ENCODE assay signal across 9 cellular contexts in genomic region chr14:100306506-100307214, GRCh38. TPM values are rescaled to one million over a fixed set of nuclear protein-coding genes. Genes with fewer than 3 reads are reported as not detected.
DNase-seq lines count a peak whose midpoint lies in the region; ATAC-seq, FAIRE-seq and TF ChIP-seq lines count a peak whose summit lies in the region.
"Had no signal": no experiment of that assay in that cellular context is flagged by ENCODE, and none has a peak within 500 bp of the region (broad histone marks: within the 10 kb centered on the region; RNA-seq: fewer than 3 reads in every experiment).

No MANE protein-coding gene starts in this region.

- ATAC-seq in GM21515 (IDR thresholded peaks at IDR 0.05; ENCODE audit: unreplicated experiment) = peak; percentile 82
- ATAC-seq in activated T-cell treated with anti-CD3 and anti-CD28 coated beads, Interleukin-2, amount 50 U/mL, for 4 hours = peak; percentile 86 to 91
- peak; percentile 77 for ATAC-seq in esophagus mucosa

- H3K27me3 Mint-ChIP-seq in activated T-cell treated with anti-CD3 and anti-CD28 coated beads, Interleukin-2, amount 50 U/mL, for 4 hours (ENCODE audit: low read depth) = peaks cover 8% of the 10 kb centered on the region

- H3K27ac ChIP-seq in HUES64 (ENCODE audit: low read depth, low read length) (peak overlapping the region; percentile 74), OCI-LY7 (ENCODE audit: low read depth, low read length, poor library complexity, severe bottlenecking) (no peak overlapping the region), muscle layer of colon (ENCODE audit: low read depth, low read length) (peak overlapping the region; percentile 6)

- no TSS peak for BruUV-seq in OCI-LY7 (replicated peaks; lab: Mats Ljungman, UMichigan)

- H3K9me3 Mint-ChIP-seq in activated T-cell treated with anti-CD3 and anti-CD28 coated beads, Interleukin-2, amount 50 U/mL, for 4 hours = no peaks in the 10 kb centered on the region

- H3K27me3 ChIP-seq in HUES64 (ENCODE audit: insufficient read depth, low read length) = no peaks in the 10 kb centered on the region
- no peaks in the 10 kb centered on the region for H3K27me3 ChIP-seq in muscle layer of colon (ENCODE audit: control insufficient read depth in 1 of 2, insufficient read depth in 2 of 2, low read length in 2 of 2)

- H3K36me3 Mint-ChIP-seq in activated T-cell treated with anti-CD3 and anti-CD28 coated beads, Interleukin-2, amount 50 U/mL, for 4 hours (ENCODE audit: insufficient read depth) = no peaks in the 10 kb centered on the region

- H3K79me2 ChIP-seq in OCI-LY7 (ENCODE audit: insufficient read depth, low read depth, low read length) = no peaks in the 10 kb centered on the region

- no peak for TF ChIP-seq CTCF in D721Med (IDR thresholded peaks at IDR 0.05; ENCODE audit: insufficient read depth, missing control alignments)
- no peak for TF ChIP-seq CTCF in OCI-LY7 (conservative IDR thresholded peaks at IDR 0.05; ENCODE audit: low read length)

- H3K9me3 ChIP-seq in HUES64 (ENCODE audit: insufficient read depth, low read depth, low read length) = no peaks in the 10 kb centered on the region
- H3K9me3 ChIP-seq in OCI-LY7 (ENCODE audit: low read length) = no peaks in the 10 kb centered on the region
- no peaks in the 10 kb centered on the region for H3K9me3 ChIP-seq in muscle layer of colon (ENCODE audit: low read length)

- peak overlapping the region; percentile 84 for H2AFZ ChIP-seq in OCI-LY7 (ENCODE audit: low read length)

- peak overlapping the region; percentile 75 for H3K4me3 Mint-ChIP-seq in activated T-cell treated with anti-CD3 and anti-CD28 coated beads, Interleukin-2, amount 50 U/mL, for 4 hours

- intact Hi-C loops in OCI-LY7 (cut with micrococcal nuclease; ENCODE audit: unreplicated experiment) = loop anchor here (2.0 kb wide), 1 partner anchor 70 kb away; the partner anchor contains the start of gene WDR25

- under 1% methylated on average over 97 of the region's 97 CpGs for WGBS in HUES64

- peak overlapping the region; percentile 83 for H3K4me2 ChIP-seq in OCI-LY7 (ENCODE audit: low read length)

- CTCF ChIA-PET in OCI-LY7 (lab: Charles Lee; ENCODE audit: unreplicated experiment) = no interaction called here

- DNase-seq in D721Med (ENCODE audit: insufficient read length, low spot score) (peak; percentile 96), OCI-LY7 (ENCODE audit: low spot score) (peak; percentile 88)
- peak; percentile 65 for DNase-seq in activated T-cell treated with anti-CD3 and anti-CD28 coated beads, Interleukin-2, amount 50 U/mL, for 4 hours
- peak; percentile 34 to 59 for DNase-seq in stimulated activated CD8-positive, alpha-beta memory T cell treated with anti-CD3 and anti-CD28 coated beads, Interleukin-4, amount 100 ng/mL, for 4 hours (ENCODE audit: low read depth in 2 of 2, low spot score in 1 of 2)

- H3K36me3 ChIP-seq in HUES64 (ENCODE audit: insufficient read depth, low read length) = 0 out of 2 replicates have a peak, but pooled peaks cover 5% of the 10 kb centered on the region
- no peaks in the 10 kb centered on the region for H3K36me3 ChIP-seq in OCI-LY7 (ENCODE audit: insufficient read depth, low read length)
- H3K36me3 ChIP-seq in muscle layer of colon (ENCODE audit: insufficient read depth, low read length) = no peaks in the 10 kb centered on the region

- peaks cover 7% of the 10 kb centered on the region for H3K4me1 Mint-ChIP-seq in activated T-cell treated with anti-CD3 and anti-CD28 coated beads, Interleukin-2, amount 50 U/mL, for 4 hours (ENCODE audit: low read depth)

- H3K9me2 ChIP-seq in OCI-LY7 (ENCODE audit: insufficient read depth, low read length) = no peaks in the 10 kb centered on the region

- H3K4me1 ChIP-seq in HUES64 (ENCODE audit: insufficient read depth, low read length) = peaks cover 13% of the 10 kb centered on the region
- peaks cover 7% of the 10 kb centered on the region for H3K4me1 ChIP-seq in OCI-LY7 (ENCODE audit: insufficient read depth, low read length, poor library complexity, severe bottlenecking)
- peaks cover 12% of the 10 kb centered on the region for H3K4me1 ChIP-seq in muscle layer of colon (ENCODE audit: insufficient read depth, low read length)

- POLR2A ChIA-PET in OCI-LY7 (lab: Charles Lee) = no interaction called here

- H3K9ac ChIP-seq in HUES64 (ENCODE audit: low read depth, low read length) (peak overlapping the region; percentile 95), muscle layer of colon (ENCODE audit: low read length) (peak overlapping the region; percentile 39)

- H4K20me1 ChIP-seq in OCI-LY7 (ENCODE audit: insufficient read depth, low read length) = no peaks in the 10 kb centered on the region

- H3K4me3 ChIP-seq in HUES64 (ENCODE audit: low read length) (peak overlapping the region; percentile 92), OCI-LY7 (ENCODE audit: low read depth, low read length, poor library complexity, severe bottlenecking) (peak overlapping the region; percentile 75), muscle layer of colon (ENCODE audit: low read depth in 1 of 2, low read length in 2 of 2) (peak overlapping the region; percentile 67 to 77)

- no peak for FAIRE-seq in D721Med (lab: Jason Lieb, UNC)

RNA-seq across cellular contexts. Expression of gene SLC25A29, which starts 0.4 kb away (rescaled TPM):
- 53.2 TPM for polyA plus RNA-seq in HUES64 (2013, experiment 1 of 2)
- 53.9 TPM for polyA plus RNA-seq in HUES64 (2013, experiment 2 of 2)
- 34.8 and 37.4 TPM in 2 replicates for total RNA-seq in OCI-LY7 (2014; rRNA removed; shearing (Covaris generic))
- total RNA-seq in OCI-LY7 (2022) (14.6 and 18.1 TPM in 2 replicates), esophagus mucosa (15.5 TPM)
- total RNA-seq in activated T-cell treated with anti-CD3 and anti-CD28 coated beads, Interleukin-2, amount 50 U/mL, for 4 hours = 10 to 100 TPM in 1 of 3 donors, 1 to 10 TPM in 2; 6.2 to 10.8 (median 6.6) TPM

RNA-seq across cellular contexts. Expression of gene SLC25A47, which starts 16.5 kb away (rescaled TPM):
- polyA plus RNA-seq in HUES64 (2013, experiment 1 of 2) = not detected
- not detected for polyA plus RNA-seq in HUES64 (2013, experiment 2 of 2)
- 0.44 TPM in 1 of 2 replicates, not detected in the other for total RNA-seq in OCI-LY7 (2014; rRNA removed; shearing (Covaris generic))
- not detected in 2 replicates for total RNA-seq in OCI-LY7 (2022)
- total RNA-seq in activated T-cell treated with anti-CD3 and anti-CD28 coated beads, Interleukin-2, amount 50 U/mL, for 4 hours = not detected
- not detected for total RNA-seq in esophagus mucosa
- total RNA-seq: subcutaneous adipose tissue had no signal
